8 cellular contexts compared by ENCODE assay signal in the genomic region with DNA sequence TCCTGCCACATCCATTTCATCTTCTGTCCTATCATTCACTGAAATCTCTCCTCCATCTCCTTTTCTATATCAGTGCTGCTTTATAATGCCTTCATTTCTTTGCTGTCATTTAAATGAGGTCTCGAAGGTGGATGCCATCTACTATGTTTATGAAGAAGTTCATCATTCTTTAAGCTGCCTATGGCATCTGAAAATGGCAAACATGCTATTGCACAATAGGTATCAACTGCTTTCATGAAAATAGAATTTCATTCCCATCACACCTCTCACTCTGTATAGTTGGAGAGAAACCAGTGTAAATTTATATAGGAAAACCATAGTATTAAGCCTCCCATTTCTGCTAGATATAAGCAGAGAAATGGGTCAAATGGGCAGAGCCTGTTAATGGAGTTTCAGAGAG.
"Had no signal": no experiment of that assay in that cellular context is flagged by ENCODE, and none has a peak within 500 bp of the region (broad histone marks: within the 10 kb centered on the region; RNA-seq: fewer than 3 reads in every experiment).

No MANE protein-coding gene starts in this region.

- FAIRE-seq: G401.6, GM12878, GM12891, GM12892, GM18507, GM19239 had no signal

- H3K4me3 ChIP-seq: GM12878 had no signal

- DNase-seq: GDM1, GF-D8 had no signal

- ATAC-seq: GM12878 had no signal
